ENCODE assay signal across 18 cellular contexts in genomic region chr3:124653071-124653470, GRCh38.
DNase-seq lines count a peak whose midpoint lies in the region; ATAC-seq and TF ChIP-seq lines count a peak whose summit lies in the region.
"Had no signal": no experiment of that assay in that cellular context is flagged by ENCODE, and none has a peak within 500 bp of the region (broad histone marks: within the 10 kb centered on the region; RNA-seq: fewer than 3 reads in every experiment).

No MANE protein-coding gene starts in this region.

- H3K9me3 Mint-ChIP-seq in activated T-helper 2 cell treated with anti-CD3 and anti-CD28 coated beads, Interferon-gamma antibody, Interleukin-2, Interleukin-4, amounts not matched to agents 10 μg/mL and 5 μg/mL and 100 μg/mL, durations not matched to agents 14 hours and 24 hours and 36 hours: no peaks in the 10 kb centered on the region
- no peaks in the 10 kb centered on the region for H3K9me3 Mint-ChIP-seq in endothelial cell (ENCODE audit: unreplicated experiment)
- H3K9me3 Mint-ChIP-seq: CD4-positive, CD25-positive, alpha-beta regulatory T cell had no signal

- intact Hi-C loops in heart right ventricle (cut with DNase I) (no loop called here), cardiac septum (cut with DNase I) (no loop called here)
- intact Hi-C loops in activated T-helper 2 cell treated with anti-CD3 and anti-CD28 coated beads, Interferon-gamma antibody, Interleukin-2, Interleukin-4, amounts not matched to agents 10 μg/mL and 5 μg/mL and 100 μg/mL, durations not matched to agents 14 hours and 24 hours and 36 hours (cut with micrococcal nuclease): no loop called here

- ATAC-seq in heart right ventricle: no peak

- DNase-seq in heart right ventricle: no peak
- DNase-seq in cardiac septum (ENCODE audit: low spot score): no peak
- no peak for DNase-seq in activated T-helper 2 cell treated with anti-CD3 and anti-CD28 coated beads, Interferon-gamma antibody, Interleukin-2, Interleukin-4, amounts not matched to agents 10 μg/mL and 5 μg/mL and 100 μg/mL, durations not matched to agents 14 hours and 24 hours and 36 hours (ENCODE audit: low spot score)
- no peak for DNase-seq in endothelial cell (ENCODE audit: low spot score)
- peak; percentile 16 for DNase-seq in superior temporal gyrus (ENCODE audit: extremely low spot score)
- DNase-seq in NCI-H82 treated with DMSO at 0.1 percent for 48 hours (lab: John Stamatoyannopoulos, UW; ENCODE audit: unreplicated experiment): no peak
- DNase-seq in NCI-H146 treated with DMSO at 0.1 percent for 48 hours (lab: John Stamatoyannopoulos, UW; ENCODE audit: unreplicated experiment): no peak
- DNase-seq: BE2C; CD4-positive, CD25-positive, alpha-beta regulatory T cell; DMS153; GDM1; MV-4-11; NCI-H187; NCI-H2227 treated with DMSO at 0.1 percent for 48 hours; NCI-H510A treated with DMSO at 0.1 percent for 48 hours; NCI-H774; OCI-M1 had no signal

- peak overlapping the region; percentile 24 for H3K27ac Mint-ChIP-seq in activated T-helper 2 cell treated with anti-CD3 and anti-CD28 coated beads, Interferon-gamma antibody, Interleukin-2, Interleukin-4, amounts not matched to agents 10 μg/mL and 5 μg/mL and 100 μg/mL, durations not matched to agents 14 hours and 24 hours and 36 hours
- H3K27ac Mint-ChIP-seq in endothelial cell (ENCODE audit: unreplicated experiment): peak overlapping the region; percentile 84
- H3K27ac Mint-ChIP-seq: CD4-positive, CD25-positive, alpha-beta regulatory T cell had no signal

- peak overlapping the region in 9 of 10 donors; percentile 21 to 85 (median 78) for H3K27ac ChIP-seq in heart right ventricle
- H3K27ac ChIP-seq: KMS-11 had no signal

- H3K27me3 Mint-ChIP-seq in activated T-helper 2 cell treated with anti-CD3 and anti-CD28 coated beads, Interferon-gamma antibody, Interleukin-2, Interleukin-4, amounts not matched to agents 10 μg/mL and 5 μg/mL and 100 μg/mL, durations not matched to agents 14 hours and 24 hours and 36 hours (ENCODE audit: low read depth): peaks cover 25% of the 10 kb centered on the region
- H3K27me3 Mint-ChIP-seq in endothelial cell (ENCODE audit: unreplicated experiment): peaks cover 2% of the 10 kb centered on the region

- no peaks in the 10 kb centered on the region for H3K27me3 ChIP-seq in heart right ventricle
- H3K27me3 ChIP-seq: BE2C had no signal

- peaks cover 0 to 79% (median 28%) of the 10 kb centered on the region in 9 donors for H3K36me3 ChIP-seq in heart right ventricle

- no peaks in the 10 kb centered on the region for H3K36me3 Mint-ChIP-seq in activated T-helper 2 cell treated with anti-CD3 and anti-CD28 coated beads, Interferon-gamma antibody, Interleukin-2, Interleukin-4, amounts not matched to agents 10 μg/mL and 5 μg/mL and 100 μg/mL, durations not matched to agents 14 hours and 24 hours and 36 hours (ENCODE audit: low read depth)
- peaks cover 47% of the 10 kb centered on the region for H3K36me3 Mint-ChIP-seq in endothelial cell (ENCODE audit: low read depth, unreplicated experiment)

- TF ChIP-seq CTCF in heart right ventricle (IDR thresholded peaks at IDR 0.05): no peak
- TF ChIP-seq CTCF in endothelial cell (IDR thresholded peaks at IDR 0.05; ENCODE audit: unreplicated experiment): no peak

- no peak overlapping the region for H3K4me3 Mint-ChIP-seq in activated T-helper 2 cell treated with anti-CD3 and anti-CD28 coated beads, Interferon-gamma antibody, Interleukin-2, Interleukin-4, amounts not matched to agents 10 μg/mL and 5 μg/mL and 100 μg/mL, durations not matched to agents 14 hours and 24 hours and 36 hours (ENCODE audit: low read depth)
- H3K4me3 Mint-ChIP-seq in endothelial cell (ENCODE audit: unreplicated experiment): peak overlapping the region; percentile 56
- H3K4me3 Mint-ChIP-seq: CD4-positive, CD25-positive, alpha-beta regulatory T cell had no signal

- 92 to 94% methylated on average over 2 of the region's 2 CpGs for WGBS in heart right ventricle, 2 donors

- H3K4me1 ChIP-seq in heart right ventricle: peaks cover 4 to 57% (median 24%) of the 10 kb centered on the region in 9 donors

- H3K4me1 Mint-ChIP-seq in activated T-helper 2 cell treated with anti-CD3 and anti-CD28 coated beads, Interferon-gamma antibody, Interleukin-2, Interleukin-4, amounts not matched to agents 10 μg/mL and 5 μg/mL and 100 μg/mL, durations not matched to agents 14 hours and 24 hours and 36 hours (ENCODE audit: low read depth): peaks cover 20% of the 10 kb centered on the region
- peaks cover 50% of the 10 kb centered on the region for H3K4me1 Mint-ChIP-seq in endothelial cell (ENCODE audit: unreplicated experiment)

- H3K4me3 ChIP-seq in heart right ventricle: no peak overlapping the region

- no peaks in the 10 kb centered on the region for H3K9me3 ChIP-seq in heart right ventricle
- H3K9me3 ChIP-seq: BE2C had no signal
